Comparison of ENCODE assay signal across 8 cellular contexts in genomic region chr9:88303785-88304495, GRCh38.
DNase-seq lines count a peak whose midpoint lies in the region; ATAC-seq lines count a peak whose summit lies in the region.

No MANE protein-coding gene starts in this region.

- H3K36me3 Mint-ChIP-seq in activated T-cell treated with anti-CD3 and anti-CD28 coated beads, Interleukin-2, amount 50 U/mL, for 24 hours (ENCODE audit: low read depth), result no peaks in the 10 kb centered on the region

- peak; percentile 94 for ATAC-seq in GM18907 (IDR thresholded peaks at IDR 0.05; ENCODE audit: unreplicated experiment)
- peak; percentile 89 for ATAC-seq in HG02973 (IDR thresholded peaks at IDR 0.05; ENCODE audit: unreplicated experiment)

- no peaks in the 10 kb centered on the region for H3K27me3 ChIP-seq in H7 (ENCODE audit: control insufficient read depth, insufficient read depth, low read length)

- peak overlapping the region; percentile 78 for H3K27ac Mint-ChIP-seq in activated T-cell treated with anti-CD3 and anti-CD28 coated beads, Interleukin-2, amount 50 U/mL, for 24 hours

- peak overlapping the region; percentile 36 for H3K4me3 Mint-ChIP-seq in activated T-cell treated with anti-CD3 and anti-CD28 coated beads, Interleukin-2, amount 50 U/mL, for 24 hours

- H3K36me3 ChIP-seq in H7 (replicated peaks; ENCODE audit: control insufficient read depth, insufficient read depth, low read length), result no peaks in the 10 kb centered on the region

- intact Hi-C loops in posterior cingulate gyrus (cut with DNase I), result no loop called here

- DNase-seq in activated T-cell treated with anti-CD3 and anti-CD28 coated beads, Interleukin-2, amount 50 U/mL, for 24 hours, result peak; percentile 55
- DNase-seq in stimulated activated CD4-positive, alpha-beta T cell treated with anti-CD3 and anti-CD28 coated beads, Interleukin-4, amount 100 ng/mL, for 24 hours, result peak; percentile 62
- DNase-seq in H7, result no peak
- DNase-seq in putamen (ENCODE audit: low spot score), result no peak
- no peak for DNase-seq in posterior cingulate gyrus
- DNase-seq in NOMO-1 (lab: John Stamatoyannopoulos, UW; ENCODE audit: unreplicated experiment in 2 of 2), result no peak

- peaks cover 34% of the 10 kb centered on the region for H3K4me1 Mint-ChIP-seq in activated T-cell treated with anti-CD3 and anti-CD28 coated beads, Interleukin-2, amount 50 U/mL, for 24 hours (ENCODE audit: low read depth)

- H3K4me3 ChIP-seq in H7 (ENCODE audit: insufficient read depth, low read depth, low read length), result no peak overlapping the region

- H3K9me3 Mint-ChIP-seq in activated T-cell treated with anti-CD3 and anti-CD28 coated beads, Interleukin-2, amount 50 U/mL, for 24 hours, result peaks cover 4% of the 10 kb centered on the region

- peaks cover 19% of the 10 kb centered on the region for H3K27me3 Mint-ChIP-seq in activated T-cell treated with anti-CD3 and anti-CD28 coated beads, Interleukin-2, amount 50 U/mL, for 24 hours

Comparison
In these comparisons a context has a peak if more than half of its experiments do, and no peak if none do; other contexts are left out.
1. DNase-seq: peak in activated T-cell treated with anti-CD3 and anti-CD28 coated beads, Interleukin-2, amount 50 U/mL, for 24 hours (single experiment) and stimulated activated CD4-positive, alpha-beta T cell treated with anti-CD3 and anti-CD28 coated beads, Interleukin-4, amount 100 ng/mL, for 24 hours (single experiment); none in H7 (single experiment), putamen (single experiment), posterior cingulate gyrus (0 of 10) and NOMO-1 (0 of 2).